Comparison of ENCODE assay signal across 8 cellular contexts in the genomic region with DNA sequence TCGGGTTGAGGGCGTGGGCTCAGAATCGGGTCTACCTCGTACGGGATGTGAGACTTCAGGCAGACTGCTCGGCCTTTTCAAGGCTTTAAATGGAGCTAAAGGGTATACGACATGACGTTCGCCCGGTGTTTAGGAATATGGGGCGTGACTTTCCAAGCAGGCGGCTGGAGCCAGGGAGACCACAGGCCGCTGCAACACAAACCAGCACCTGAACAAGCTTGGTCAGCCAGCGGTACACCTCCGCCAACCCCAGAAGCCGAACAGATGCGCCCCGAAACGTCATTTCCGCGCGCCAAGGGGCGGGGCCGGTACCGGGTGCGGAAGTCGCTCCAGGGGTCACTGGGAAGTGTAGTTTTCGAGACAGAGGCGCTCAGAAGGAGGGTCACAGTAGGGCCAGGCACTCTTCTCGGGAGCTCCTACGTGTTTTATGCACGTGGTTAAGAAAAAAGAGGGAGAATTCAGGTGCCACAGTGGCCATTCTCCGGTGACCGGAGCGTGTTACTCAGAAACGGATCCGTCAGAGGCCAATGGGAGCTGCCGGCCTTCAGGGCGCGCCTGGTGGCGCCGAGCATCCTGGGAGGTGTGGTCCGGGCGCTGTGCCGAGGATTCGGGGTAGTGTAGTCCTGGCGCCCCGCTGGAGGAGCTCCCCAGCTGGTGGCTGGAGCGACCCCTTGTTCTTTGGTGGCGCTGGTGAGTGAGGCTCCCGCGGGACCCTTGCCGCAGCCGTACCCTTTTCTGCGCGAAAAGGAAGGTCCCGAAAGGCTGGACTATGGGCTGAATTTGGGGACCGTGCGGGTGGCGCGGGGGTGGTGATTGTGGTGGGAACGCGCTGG. TPM values are rescaled to one million over a fixed set of nuclear protein-coding genes. Genes with fewer than 3 reads are reported as not detected.
DNase-seq lines count a peak whose midpoint lies in the region; ATAC-seq and TF ChIP-seq lines count a peak whose summit lies in the region.

A gene (plus strand): TSS at position 613 of the 833 bp plus-strand sequence. CDS start 17,160 bp downstream, outside the sequence.

- H3K79me2 ChIP-seq in smooth muscle cell (ENCODE audit: low read depth), result peaks cover 44% of the 10 kb centered on the region

- peaks cover 5% of the 10 kb centered on the region for H3K27me3 ChIP-seq in smooth muscle cell (ENCODE audit: low read depth)

- H4K20me1 ChIP-seq in smooth muscle cell (ENCODE audit: low read depth), result peaks cover 3% of the 10 kb centered on the region

- H3K4me3 ChIP-seq in AG09309 (ENCODE audit: control insufficient read depth, low read depth, low read length) (peak within 1 kb of the TSS; percentile 99), WI38 (ENCODE audit: low read depth, low read length) (peak within 1 kb of the TSS; percentile 79), cardiac fibroblast (replicated peaks in 1 of 2; ENCODE audit: low read depth in 2 of 2, low read length in 2 of 2) (peak within 1 kb of the TSS; percentile 74 to 93), smooth muscle cell (peak within 1 kb of the TSS; percentile 73)

- peak; percentile 52 for DNase-seq in AG09309 (ENCODE audit: low read depth)
- DNase-seq in NCI-H2227 (lab: John Stamatoyannopoulos, UW; ENCODE audit: unreplicated experiment), result peak; percentile 98
- DNase-seq in cardiac fibroblast (ENCODE audit: low read depth in 2 of 2), result peak; percentile 93
- peak; percentile 96 for DNase-seq in iPS-NIHi7 (ENCODE audit: extremely low spot score)
- DNase-seq in smooth muscle cell (lab: John Stamatoyannopoulos, UW; ENCODE audit: unreplicated experiment), result peak; percentile 88

- peak within 1 kb of the TSS; percentile 98 for H2AFZ ChIP-seq in smooth muscle cell (ENCODE audit: low read depth)

- no peaks in the 10 kb centered on the region for H3K36me3 ChIP-seq in smooth muscle cell (ENCODE audit: low read depth)

- peak within 1 kb of the TSS; percentile 93 for H3K4me2 ChIP-seq in smooth muscle cell

- peak within 1 kb of the TSS; percentile 78 for H3K9ac ChIP-seq in smooth muscle cell (ENCODE audit: low read depth)

- no peak for TF ChIP-seq CTCF in AG09309 (IDR thresholded peaks at IDR 0.05; ENCODE audit: control insufficient read depth, insufficient read depth, low read depth, low read length, missing control alignments)
- TF ChIP-seq CTCF in WI38 (IDR thresholded peaks at IDR 0.05; ENCODE audit: low read depth, low read length), result no peak
- TF ChIP-seq CTCF in cardiac fibroblast (IDR thresholded peaks at IDR 0.05; ENCODE audit: low read depth, low read length), result no peak
- no peak for TF ChIP-seq CTCF in smooth muscle cell (IDR thresholded peaks at IDR 0.05; ENCODE audit: borderline replicate concordance, insufficient read depth, poor library complexity, severe bottlenecking)

- ATAC-seq in GM18909 (IDR thresholded peaks at IDR 0.05; ENCODE audit: poor library complexity, unreplicated experiment) (peak; percentile 98), HG03159 (IDR thresholded peaks at IDR 0.05; ENCODE audit: unreplicated experiment) (peak; percentile 97)

- no peaks in the 10 kb centered on the region for H3F3A ChIP-seq in smooth muscle cell (ENCODE audit: low read depth)

- peaks cover 4% of the 10 kb centered on the region for H3K9me3 ChIP-seq in smooth muscle cell (replicated peaks; ENCODE audit: low read depth)

- peaks cover 8% of the 10 kb centered on the region for H3K4me1 ChIP-seq in smooth muscle cell (ENCODE audit: low read depth)

- WGBS in smooth muscle cell (ENCODE audit: low lambda C conversion rate), result under 1% methylated on average over 63 of the region's 63 CpGs

- H3K27ac ChIP-seq in smooth muscle cell (ENCODE audit: low read depth), result peak within 1 kb of the TSS; percentile 83

RNA-seq across cellular contexts. Expression of the gene that starts here (rescaled TPM):
- 12.5 and 22.2 TPM in 2 replicates for total RNA-seq in smooth muscle cell
- 14.1 and 22.4 TPM in 2 replicates for polyA plus RNA-seq in smooth muscle cell

Comparison
In these comparisons a context has a peak if more than half of its experiments do, and no peak if none do; other contexts are left out.
1. Peak in every context shown above with its lines: DNase-seq, ATAC-seq, H3K4me3 ChIP-seq and H3K27ac ChIP-seq.